In genomic region chr13:51806571-51806970, GRCh38 we compare ENCODE assay signal across 1 cellular context.
TF ChIP-seq lines count a peak whose summit lies in the region.

No MANE protein-coding gene starts in this region.

TF ChIP-seq in HepG2, 621 proteins besides CTCF, POLR2A, EP300 and RAD21:
- peak; percentile 64 for TF ChIP-seq RFX1 (IDR thresholded peaks at IDR 0.05)
- no peak for TF ChIP-seq ZNF7 (CRISPR knock-in tag; IDR thresholded peaks at IDR 0.05)
- no peak for TF ChIP-seq BCL3 (CRISPR knock-in tag; IDR thresholded peaks at IDR 0.05)
- no peak for TF ChIP-seq ZNF549 (CRISPR knock-in tag; IDR thresholded peaks at IDR 0.05)
- no peak for TF ChIP-seq ZBTB14 (CRISPR knock-in tag; IDR thresholded peaks at IDR 0.05)
- TF ChIP-seq RFX3 (CRISPR knock-in tag; IDR thresholded peaks at IDR 0.05) = peak; percentile 73
- TF ChIP-seq NCOA2 (CRISPR knock-in tag; IDR thresholded peaks at IDR 0.05) = no peak
- TF ChIP-seq ZNF143 (CRISPR knock-in tag; IDR thresholded peaks at IDR 0.05) = no peak
- TF ChIP-seq IRF9 (CRISPR knock-in tag; IDR thresholded peaks at IDR 0.05; ENCODE audit: borderline replicate concordance) = no peak
- no peak for TF ChIP-seq ZFP90 (CRISPR knock-in tag; IDR thresholded peaks at IDR 0.05; ENCODE audit: borderline replicate concordance)
- TF ChIP-seq ZNF468 (CRISPR knock-in tag; IDR thresholded peaks at IDR 0.05) = no peak
- TF ChIP-seq ZNF3 (CRISPR knock-in tag; IDR thresholded peaks at IDR 0.05) = no peak
- no peak for TF ChIP-seq SCMH1 (CRISPR knock-in tag; IDR thresholded peaks at IDR 0.05; ENCODE audit: borderline replicate concordance)
- no peak for TF ChIP-seq RBFOX2 (IDR thresholded peaks at IDR 0.05; ENCODE audit: low read depth, low read length)
- TF ChIP-seq FOXO4 (CRISPR knock-in tag; conservative IDR thresholded peaks at IDR 0.05) = no peak
- no peak for TF ChIP-seq ZNF703 (CRISPR knock-in tag; IDR thresholded peaks at IDR 0.05; ENCODE audit: borderline replicate concordance)
- TF ChIP-seq ZNF10 (CRISPR knock-in tag; IDR thresholded peaks at IDR 0.05; ENCODE audit: borderline replicate concordance, low read depth) = no peak
- no peak for TF ChIP-seq STAT6 (CRISPR knock-in tag; IDR thresholded peaks at IDR 0.05; ENCODE audit: borderline replicate concordance)
